In genomic region chr11:67615455-67616430, GRCh38 we compare ENCODE assay signal across 8 cellular contexts. TPM values are rescaled to one million over a fixed set of nuclear protein-coding genes. Genes with fewer than 3 reads are reported as not detected.
A peak's percentile ranks its signal among the peaks of the same experiment; 100 is the strongest.
DNase-seq lines count a peak whose midpoint lies in the region; ATAC-seq and TF ChIP-seq lines count a peak whose summit lies in the region.

No MANE protein-coding gene starts in this region.

- DNase-seq in GM06990 (ENCODE audit: extremely low read depth, insufficient read length) (peak; percentile 59), MM.1S (peak; percentile 60), esophagus squamous epithelium (lab: John Stamatoyannopoulos, UW) (no peak), sciatic nerve (ENCODE audit: low spot score) (peak; percentile 64), LoVo (ENCODE audit: low spot score) (no peak), testis (no peak)
- DNase-seq in activated CD4-positive, alpha-beta T cell treated with anti-CD3 and anti-CD28 coated beads, Interleukin-2, amount 10 ng/mL, durations not matched to agents 24 days and 14 days, result peak; percentile 89

- H3K9me2 ChIP-seq in MM.1S (replicated peaks; ENCODE audit: insufficient read depth, low read length), result no peaks in the 10 kb centered on the region

- H3K9me3 ChIP-seq in MM.1S (replicated peaks; ENCODE audit: insufficient read depth, low read length) (no peaks in the 10 kb centered on the region), esophagus squamous epithelium (no peaks in the 10 kb centered on the region), testis (no peaks in the 10 kb centered on the region)

- H3K27ac Mint-ChIP-seq in activated CD4-positive, alpha-beta T cell treated with anti-CD3 and anti-CD28 coated beads, Interleukin-2, amount 10 ng/mL, durations not matched to agents 24 days and 14 days, result peak overlapping the region; percentile 99

- no peak overlapping the region for H3K27ac ChIP-seq in MM.1S (ENCODE audit: low read length)
- no peak overlapping the region for H3K27ac ChIP-seq in esophagus squamous epithelium
- H3K27ac ChIP-seq in testis, result no peak overlapping the region

- H3K79me2 ChIP-seq in MM.1S (ENCODE audit: low read length), result 0 out of 2 replicates have a peak, but pooled peaks cover 2% of the 10 kb centered on the region

- H3K36me3 ChIP-seq in GM06990 (ENCODE audit: control insufficient read depth, insufficient read depth, low read length), result peaks cover 18% of the 10 kb centered on the region
- no peaks in the 10 kb centered on the region; the same call in 1 of the 2 replicates for H3K36me3 ChIP-seq in MM.1S (replicated peaks; ENCODE audit: insufficient read depth, low read length)
- H3K36me3 ChIP-seq in esophagus squamous epithelium, result peaks cover 9 to 28% (median 11%) of the 10 kb centered on the region in 3 donors
- H3K36me3 ChIP-seq in testis (ENCODE audit: low read depth, missing control alignments), result no peaks in the 10 kb centered on the region

- no peak overlapping the region for H3K4me3 Mint-ChIP-seq in activated CD4-positive, alpha-beta T cell treated with anti-CD3 and anti-CD28 coated beads, Interleukin-2, amount 10 ng/mL, durations not matched to agents 24 days and 14 days

- H3K4me3 ChIP-seq in GM06990 (replicated peaks; ENCODE audit: low read depth, low read length), result no peak overlapping the region
- H3K4me3 ChIP-seq in MM.1S (ENCODE audit: low read length), result no peak overlapping the region
- H3K4me3 ChIP-seq in esophagus squamous epithelium, result no peak overlapping the region
- no peak overlapping the region for H3K4me3 ChIP-seq in testis

- TF ChIP-seq CTCF in GM06990 (IDR thresholded peaks at IDR 0.05; ENCODE audit: insufficient read depth, low read length, poor library complexity, severe bottlenecking) (peak; percentile 71), MM.1S (IDR thresholded peaks at IDR 0.05; ENCODE audit: low read length) (peak; percentile 62), esophagus squamous epithelium (IDR thresholded peaks at IDR 0.05) (peak in 5 of 6 experiments; percentile 34 to 74 (median 54)), testis (IDR thresholded peaks at IDR 0.05) (no peak)

- no peaks in the 10 kb centered on the region for H3K27me3 ChIP-seq in GM06990 (replicated peaks; ENCODE audit: control insufficient read depth, insufficient read depth, low read length)
- no peaks in the 10 kb centered on the region for H3K27me3 ChIP-seq in MM.1S (replicated peaks; ENCODE audit: insufficient read depth, low read length)
- peaks cover 0 to 28% (median 0%) of the 10 kb centered on the region in 4 donors for H3K27me3 ChIP-seq in esophagus squamous epithelium
- no peaks in the 10 kb centered on the region for H3K27me3 ChIP-seq in testis

- intact Hi-C loops in activated CD4-positive, alpha-beta T cell treated with anti-CD3 and anti-CD28 coated beads, Interleukin-2, amount 10 ng/mL, durations not matched to agents 24 days and 14 days (cut with micrococcal nuclease), result loop anchor here (5.0 kb wide), 1 partner anchor 33 kb away; the partner anchor contains the start of gene GSTP1
- intact Hi-C loops in esophagus squamous epithelium (cut with DNase I) (no loop called here), sciatic nerve (cut with DNase I) (no loop called here), testis (cut with DNase I; ENCODE audit: low total_unique reads) (no loop called here)

- H3K4me1 ChIP-seq in MM.1S (ENCODE audit: low read length) (peaks cover 24% of the 10 kb centered on the region), esophagus squamous epithelium (peaks cover 13 to 29% (median 15%) of the 10 kb centered on the region in 3 donors), testis (no peaks in the 10 kb centered on the region)

- ATAC-seq in sciatic nerve, result peak; percentile 4
- ATAC-seq in GM19351 (IDR thresholded peaks at IDR 0.05; ENCODE audit: unreplicated experiment), result no peak

- no peaks in the 10 kb centered on the region for H3K27me3 Mint-ChIP-seq in activated CD4-positive, alpha-beta T cell treated with anti-CD3 and anti-CD28 coated beads, Interleukin-2, amount 10 ng/mL, durations not matched to agents 24 days and 14 days

- WGBS in esophagus squamous epithelium, 2 donors, result 18 to 51% methylated on average over 8 to 18 of the region's 37 CpGs
- whole genome bisulfite sequencing in testis, 2 donors, result 37% methylated on average over 35 of the region's 37 CpGs; no CpG with 5 or more reads in 1 of the 2 donors

- peaks cover 17% of the 10 kb centered on the region for H3K36me3 Mint-ChIP-seq in activated CD4-positive, alpha-beta T cell treated with anti-CD3 and anti-CD28 coated beads, Interleukin-2, amount 10 ng/mL, durations not matched to agents 24 days and 14 days (ENCODE audit: low read depth)

- no peaks in the 10 kb centered on the region for H3K9me3 Mint-ChIP-seq in activated CD4-positive, alpha-beta T cell treated with anti-CD3 and anti-CD28 coated beads, Interleukin-2, amount 10 ng/mL, durations not matched to agents 24 days and 14 days

- H3K4me2 ChIP-seq in MM.1S (ENCODE audit: low read depth, low read length), result no peak overlapping the region

- no peak overlapping the region for H3K9ac ChIP-seq in MM.1S (ENCODE audit: low read length)

- H3K4me1 Mint-ChIP-seq in activated CD4-positive, alpha-beta T cell treated with anti-CD3 and anti-CD28 coated beads, Interleukin-2, amount 10 ng/mL, durations not matched to agents 24 days and 14 days, result peaks cover 16% of the 10 kb centered on the region

- no peak for TF ChIP-seq POLR2A in esophagus squamous epithelium (IDR thresholded peaks at IDR 0.05)
- TF ChIP-seq POLR2A in testis (IDR thresholded peaks at IDR 0.05), result no peak

- no peaks in the 10 kb centered on the region for H4K20me1 ChIP-seq in MM.1S (ENCODE audit: insufficient read depth, low read length)

- no peak overlapping the region for H2AFZ ChIP-seq in MM.1S (ENCODE audit: low read length)

- H3F3A ChIP-seq in MM.1S (ENCODE audit: insufficient read depth, low read length), result peaks cover 16% of the 10 kb centered on the region

RNA-seq across cellular contexts. Expression of gene NDUFV1, which starts 9.0 kb away (rescaled TPM):
- 304 and 321 TPM in 2 replicates for total RNA-seq in activated CD4-positive, alpha-beta T cell treated with anti-CD3 and anti-CD28 coated beads, Interleukin-2, amount 10 ng/mL, durations not matched to agents 24 days and 14 days
- total RNA-seq in esophagus squamous epithelium (100 to 1,000 TPM; 206 to 260 (median 254) TPM), sciatic nerve (126 TPM), testis (100 to 1,000 TPM; 312 to 369 TPM)
- 187 TPM for polyA plus RNA-seq in testis (ENCODE audit: insufficient read depth, low read depth, low replicate concordance)

RNA-seq across cellular contexts. Expression of gene NUDT8, which starts 14.0 kb away (rescaled TPM):
- 22.2 and 22.6 TPM in 2 replicates for total RNA-seq in activated CD4-positive, alpha-beta T cell treated with anti-CD3 and anti-CD28 coated beads, Interleukin-2, amount 10 ng/mL, durations not matched to agents 24 days and 14 days
- total RNA-seq in esophagus squamous epithelium (10 to 100 TPM; 37.5 to 68.0 (median 47.0) TPM), sciatic nerve (7.8 TPM), testis (1 to 10 TPM; 6.2 to 7.0 TPM)
- polyA plus RNA-seq in testis (ENCODE audit: insufficient read depth, low read depth, low replicate concordance), result 4.0 TPM

RNA-seq across cellular contexts. Expression of gene TBX10, which starts 23.8 kb away (rescaled TPM):
- total RNA-seq in activated CD4-positive, alpha-beta T cell treated with anti-CD3 and anti-CD28 coated beads, Interleukin-2, amount 10 ng/mL, durations not matched to agents 24 days and 14 days, result not detected in 2 replicates
- not detected for total RNA-seq in esophagus squamous epithelium
- total RNA-seq in sciatic nerve, result not detected
- total RNA-seq in testis, result under 1 TPM in 1 of 2 donors, not detected in 1; 0.50 TPM
- polyA plus RNA-seq in testis (ENCODE audit: insufficient read depth, low read depth, low replicate concordance), result not detected

RNA-seq across cellular contexts. Expression of gene GSTP1, which starts 32.1 kb away (rescaled TPM):
- total RNA-seq in activated CD4-positive, alpha-beta T cell treated with anti-CD3 and anti-CD28 coated beads, Interleukin-2, amount 10 ng/mL, durations not matched to agents 24 days and 14 days, result 305 and 312 TPM in 2 replicates
- total RNA-seq in esophagus squamous epithelium, result 1,000 to 10,000 TPM; 2,883 to 4,990 (median 3,239) TPM
- 329 TPM for total RNA-seq in sciatic nerve
- total RNA-seq in testis, result 100 to 1,000 TPM; 117 to 201 TPM
- 211 TPM for polyA plus RNA-seq in testis (ENCODE audit: insufficient read depth, low read depth, low replicate concordance)

RNA-seq across cellular contexts. Expression of gene ACY3, which starts 34.8 kb away (rescaled TPM):
- total RNA-seq in activated CD4-positive, alpha-beta T cell treated with anti-CD3 and anti-CD28 coated beads, Interleukin-2, amount 10 ng/mL, durations not matched to agents 24 days and 14 days, result 0.14 TPM in 1 of 2 replicates, not detected in the other
- total RNA-seq in esophagus squamous epithelium, result under 1 TPM in 1 of 4 donors, not detected in 3; 0.44 TPM
- 0.45 TPM for total RNA-seq in sciatic nerve
- under 1 TPM in 1 of 2 donors, not detected in 1; 0.50 TPM for total RNA-seq in testis
- polyA plus RNA-seq in testis (ENCODE audit: insufficient read depth, low read depth, low replicate concordance), result 0.66 TPM

Comparison
In these comparisons a context has a peak if more than half of its experiments do, and no peak if none do; other contexts are left out.
1. DNase-seq: peak in GM06990 (single experiment), MM.1S (single experiment), activated CD4-positive, alpha-beta T cell treated with anti-CD3 and anti-CD28 coated beads, Interleukin-2, amount 10 ng/mL, durations not matched to agents 24 days and 14 days (single experiment) and sciatic nerve (single experiment); none in esophagus squamous epithelium (single experiment), LoVo (single experiment) and testis (single experiment).
2. CTCF ChIP-seq: peak in GM06990 (single experiment), MM.1S (single experiment) and esophagus squamous epithelium (5 of 6); none in testis (0 of 3).